Comparison of ENCODE assay signal across 1 cellular context in genomic region chr12:1523558-1524050, GRCh38.
TF ChIP-seq lines count a peak whose summit lies in the region.

No MANE protein-coding gene starts in this region.

TF ChIP-seq in H1, 55 proteins besides CTCF, POLR2A, EP300 and RAD21 (continued from another document):
- peak; percentile 70; the same call in 1 of the 2 replicates for TF ChIP-seq RBBP5 (IDR thresholded peaks at IDR 0.05; ENCODE audit: borderline replicate concordance, low read depth, low read length)
- peak; percentile 91 for TF ChIP-seq TEAD4 (IDR thresholded peaks at IDR 0.05; ENCODE audit: low read depth, low read length)
- TF ChIP-seq RXRA (IDR thresholded peaks at IDR 0.05; ENCODE audit: insufficient read depth, low read depth, low read length) = no peak
- 0 out of 2 replicates have a peak, but pooled peaks have one; percentile 25 for TF ChIP-seq SUZ12 (IDR thresholded peaks at IDR 0.05; ENCODE audit: low read length)
